27 cellular contexts compared by ENCODE assay signal in genomic region chr18:6382968-6383367, GRCh38. TPM values are rescaled to one million over a fixed set of nuclear protein-coding genes. Genes with fewer than 3 reads are reported as not detected.
A peak's percentile ranks its signal among the peaks of the same experiment; 100 is the strongest.
DNase-seq lines count a peak whose midpoint lies in the region; ATAC-seq, FAIRE-seq and TF ChIP-seq lines count a peak whose summit lies in the region.
"Had no signal": no experiment of that assay in that cellular context is flagged by ENCODE, and none has a peak within 500 bp of the region (broad histone marks: within the 10 kb centered on the region; RNA-seq: fewer than 3 reads in every experiment).

No MANE protein-coding gene starts in this region.

- ATAC-seq in HepG2 (no peak), right lobe of liver (no peak), upper lobe of right lung (peak; percentile 49), PC-3 (no peak)
- ATAC-seq: effector memory CD8-positive, alpha-beta T cell; esophagus mucosa; foreskin keratinocyte had no signal

- intact Hi-C loops in HepG2 (cut with micrococcal nuclease; ENCODE audit: unreplicated experiment) (no loop called here), right lobe of liver (cut with DNase I) (no loop called here), upper lobe of right lung (cut with DNase I) (no loop called here), PC-3 (cut with micrococcal nuclease) (no loop called here)

- peaks cover 30% of the 10 kb centered on the region for H3K79me2 ChIP-seq in HepG2 (ENCODE audit: insufficient read depth, low read length)
- no peaks in the 10 kb centered on the region for H3K79me2 ChIP-seq in PC-3 (ENCODE audit: low read length)

- no peaks in the 10 kb centered on the region; a peak in 1 of 5 replicates for H3K36me3 ChIP-seq in HepG2 (replicated peaks in 1 of 2; ENCODE audit: control insufficient read depth in 1 of 2, insufficient read depth in 2 of 2, low read length in 2 of 2)
- no peaks in the 10 kb centered on the region for H3K36me3 ChIP-seq in right lobe of liver
- no peaks in the 10 kb centered on the region for H3K36me3 ChIP-seq in upper lobe of right lung
- H3K36me3 ChIP-seq in PC-3 (ENCODE audit: low read depth, low read length) = no peaks in the 10 kb centered on the region
- H3K36me3 ChIP-seq: right atrium auricular region had no signal

- peaks cover 28% of the 10 kb centered on the region for H3K4me1 ChIP-seq in HepG2 (ENCODE audit: insufficient read depth, low read length)
- no peaks in the 10 kb centered on the region for H3K4me1 ChIP-seq in right lobe of liver
- no peaks in the 10 kb centered on the region for H3K4me1 ChIP-seq in upper lobe of right lung
- H3K4me1 ChIP-seq in PC-3 (ENCODE audit: insufficient read depth, low read length) = no peaks in the 10 kb centered on the region
- H3K4me1 ChIP-seq: foreskin keratinocyte, right atrium auricular region, testis had no signal

- no peak overlapping the region for H2AFZ ChIP-seq in HepG2 (ENCODE audit: low read length)
- H2AFZ ChIP-seq in PC-3 (ENCODE audit: low read length) = no peak overlapping the region
- H2AFZ ChIP-seq: GM23248 had no signal

- CTCF ChIA-PET in HepG2 (lab: Yijun Ruan, JAX; ENCODE audit: low intra/inter-chr PET ratio, low total read pairs) (no interaction called here), PC-3 (lab: Charles Lee) (interaction anchor here (0.6 kb wide), 1 partner anchor 380 kb away, joined by 3 read pairs; no protein-coding TSS in a partner anchor)

- H4K20me1 ChIP-seq in HepG2 (ENCODE audit: insufficient read depth, low read length) (no peaks in the 10 kb centered on the region), PC-3 (ENCODE audit: low read length) (no peaks in the 10 kb centered on the region)

- no peak for TF ChIP-seq CTCF in HepG2 (CRISPR knock-in tag; IDR thresholded peaks at IDR 0.05)
- no peak for TF ChIP-seq CTCF in right lobe of liver (IDR thresholded peaks at IDR 0.05)
- TF ChIP-seq CTCF in upper lobe of right lung (IDR thresholded peaks at IDR 0.05) = no peak
- no peak for TF ChIP-seq CTCF in PC-3 (conservative IDR thresholded peaks at IDR 0.05; ENCODE audit: low read depth, low read length)

- H3F3A ChIP-seq in PC-3 (ENCODE audit: low read length, unreplicated experiment) = no peaks in the 10 kb centered on the region

- POLR2A ChIA-PET in HepG2 (lab: Yijun Ruan, JAX) = no interaction called here
- POLR2A ChIA-PET in PC-3 (lab: Charles Lee; ENCODE audit: unreplicated experiment) = no interaction called here

- 86% methylated on average over 4 of the region's 7 CpGs for WGBS in HepG2 (ENCODE audit: low lambda C conversion rate)
- WGBS in right lobe of liver (ENCODE audit: insufficient coverage, low coverage, low lambda C conversion rate, missing lambda C conversion rate) = no CpG with 5 or more reads among the region's 7 CpGs

- in situ Hi-C loops in HepG2 (cut with HindIII; ENCODE audit: extremely low pct_ligation_motif_present, low pct_unique_long_range_greater_than_20kb) = no loop called here

- TF ChIP-seq RAD21 in HepG2 (CRISPR knock-in tag; IDR thresholded peaks at IDR 0.05) = no peak

- TF ChIP-seq POLR2A in HepG2 (IDR thresholded peaks at IDR 0.05; ENCODE audit: insufficient read depth in 1 of 2, low read depth in 2 of 2, low read length in 2 of 2) = no peak
- TF ChIP-seq POLR2A in right lobe of liver (IDR thresholded peaks at IDR 0.05) = no peak

- no peak for FAIRE-seq in HepG2 (lab: Jason Lieb, UNC)
- FAIRE-seq: colon, keratinocyte had no signal

- H3K9me2 ChIP-seq in PC-3 (replicated peaks; ENCODE audit: low read length) = no peaks in the 10 kb centered on the region

- H3K4me2 ChIP-seq in HepG2 (ENCODE audit: low read depth, low read length) (no peak overlapping the region), PC-3 (ENCODE audit: low read length) (no peak overlapping the region)

- H3K4me3 ChIP-seq in HepG2 (replicated peaks in 1 of 3; ENCODE audit: insufficient read depth in 1 of 3, low read depth in 2 of 3, low read length in 3 of 3) = no peak overlapping the region
- no peak overlapping the region for H3K4me3 ChIP-seq in right lobe of liver
- H3K4me3 ChIP-seq in upper lobe of right lung = no peak overlapping the region
- no peak overlapping the region for H3K4me3 ChIP-seq in PC-3 (ENCODE audit: low read length)
- H3K4me3 ChIP-seq: GM23248, right atrium auricular region, testis had no signal

- H3K9ac ChIP-seq in HepG2 (ENCODE audit: insufficient read depth, low read depth, low read length) (no peak overlapping the region), PC-3 (ENCODE audit: low read length) (no peak overlapping the region)
- H3K9ac ChIP-seq: GM23248 had no signal

- H3K9me3 ChIP-seq in HepG2 (ENCODE audit: low read length) (no peaks in the 10 kb centered on the region), right lobe of liver (no peaks in the 10 kb centered on the region), upper lobe of right lung (no peaks in the 10 kb centered on the region), PC-3 (ENCODE audit: low read length) (no peaks in the 10 kb centered on the region)
- H3K9me3 ChIP-seq: right atrium auricular region, testis had no signal

- DNase-seq in HepG2 (ENCODE audit: low spot score) (no peak), right lobe of liver (no peak), RPMI8226 (peak; percentile 57), left kidney (ENCODE audit: low read depth, low spot score) (peak; percentile 93), upper lobe of right lung (peak; percentile 72), HCEC 1CT (no peak), NCI-H1930 (lab: John Stamatoyannopoulos, UW) (no peak), PC-3 (no peak)
- DNase-seq: activated CD4-positive, alpha-beta T cell treated with anti-CD3 and anti-CD28 coated beads for 48 hours; activated naive CD4-positive, alpha-beta T cell treated with anti-CD3 and anti-CD28 coated beads, Interleukin-2, amount 10 ng/mL, durations not matched to agents 7 days and 5 days; activated T-cell treated with anti-CD3 and anti-CD28 coated beads, Interleukin-2, amount 50 U/mL, for 48 hours; amniotic stem cell; effector memory CD8-positive, alpha-beta T cell; foreskin keratinocyte; GM23248; naive B cell; NCI-H1048; NCI-H446 treated with DMSO at 0.1 percent for 48 hours; stimulated activated CD4-positive, alpha-beta T cell treated with anti-CD3 and anti-CD28 coated beads, Interleukin-12 subunit alpha, Interleukin-12 subunit beta, amount 100 ng/mL, for 4 hours; stimulated activated CD4-positive, alpha-beta T cell treated with anti-CD3 and anti-CD28 coated beads, Interleukin-4, amount 100 ng/mL, for 24 hours; stimulated activated naive CD4-positive, alpha-beta T cell treated with Interleukin-2 at 50 U/mL for 16 hours; testis had no signal

- no TSS peak for BruUV-seq in HepG2 (replicated peaks; lab: Mats Ljungman, UMichigan)
- no TSS peak for BruUV-seq in PC-3 (replicated peaks; lab: Mats Ljungman, UMichigan)

- no peaks in the 10 kb centered on the region for H3K27me3 ChIP-seq in HepG2 (ENCODE audit: control insufficient read depth in 1 of 2, insufficient read depth in 2 of 2, low read length in 2 of 2)
- no peaks in the 10 kb centered on the region for H3K27me3 ChIP-seq in right lobe of liver
- no peaks in the 10 kb centered on the region for H3K27me3 ChIP-seq in upper lobe of right lung
- H3K27me3 ChIP-seq in PC-3 (ENCODE audit: low read length) = no peaks in the 10 kb centered on the region
- H3K27me3 ChIP-seq: foreskin keratinocyte, right atrium auricular region, testis had no signal

- no peak overlapping the region for H3K27ac ChIP-seq in HepG2 (ENCODE audit: extremely low read length, insufficient read depth, low read length)
- no peak overlapping the region for H3K27ac ChIP-seq in right lobe of liver
- H3K27ac ChIP-seq in upper lobe of right lung = no peak overlapping the region
- H3K27ac ChIP-seq in PC-3 (ENCODE audit: low read length) = no peak overlapping the region
- H3K27ac ChIP-seq: foreskin keratinocyte, GM23248, right atrium auricular region, testis had no signal

- TF ChIP-seq EP300 in HepG2 (IDR thresholded peaks at IDR 0.05; ENCODE audit: low read depth in 2 of 2, low read length in 2 of 2) = no peak
- TF ChIP-seq EP300 in HepG2 (CRISPR knock-in tag; IDR thresholded peaks at IDR 0.05; ENCODE audit: borderline replicate concordance) = no peak

TF ChIP-seq in HepG2, 621 proteins besides CTCF, POLR2A, EP300 and RAD21 (continues in another document):
- no peak for TF ChIP-seq ZNF674 (CRISPR knock-in tag; IDR thresholded peaks at IDR 0.05; ENCODE audit: low read depth)

RNA-seq across cellular contexts. Expression of gene L3MBTL4, which starts 31.7 kb away (rescaled TPM):
- total RNA-seq in HepG2 (2016; rRNA removed; fragmentation: Illumina TruSeq; extraction: Trizol) (12.8 and 13.3 TPM in 2 replicates), right lobe of liver (10 to 100 TPM in 4 of 6 experiments, 1 to 10 TPM in 2; 8.2 to 16.0 (median 11.3) TPM), upper lobe of right lung (16.2 TPM), PC-3 (2014; rRNA removed) (0.47 and 0.63 TPM in 2 replicates)
- total RNA-seq in HepG2 (2016; cell fraction: cytosol; rRNA removed; fragmentation: Illumina TruSeq; extraction: Trizol; ENCODE audit: low read depth) = 25.3 and 29.3 TPM in 2 replicates
- 11.6 and 12.3 TPM in 2 replicates for total RNA-seq in HepG2 (2016; cell fraction: insoluble cytoplasmic fraction; rRNA removed; fragmentation: Illumina TruSeq; extraction: Trizol)
- total RNA-seq in HepG2 (2016; cell fraction: membrane; rRNA removed; fragmentation: Illumina TruSeq; extraction: Trizol) = 18.9 and 22.5 TPM in 2 replicates
- 23.9 and 26.7 TPM in 2 replicates for total RNA-seq in HepG2 (2016; cell fraction: nucleus; rRNA removed; fragmentation: Illumina TruSeq; extraction: Trizol)
- 10.8 and 13.6 TPM in 2 replicates for polyA plus RNA-seq in HepG2 (2011; rRNA removed)
- 7.7 and 12.3 TPM in 2 replicates for polyA plus RNA-seq in HepG2 (2011; cell fraction: cytosol; rRNA removed)
- polyA plus RNA-seq in HepG2 (2011; cell fraction: nucleus; rRNA removed) = 16.7 and 22.6 TPM in 2 replicates
- polyA plus RNA-seq in HepG2 (2012) = 17.6 and 21.8 TPM in 2 replicates
- polyA plus RNA-seq in HepG2 (2016; cell fraction: cytosol; fragmentation: Illumina TruSeq; extraction: Trizol; ENCODE audit: low read depth) = 1.4 and 1.5 TPM in 2 replicates
- 9.6 and 10.1 TPM in 2 replicates for polyA plus RNA-seq in HepG2 (2016; cell fraction: insoluble cytoplasmic fraction; fragmentation: Illumina TruSeq; extraction: Trizol; ENCODE audit: low read depth)
- polyA plus RNA-seq in HepG2 (2016; cell fraction: membrane; fragmentation: Illumina TruSeq; extraction: Trizol; ENCODE audit: low read depth) = 3.7 TPM in 2 replicates
- polyA plus RNA-seq in HepG2 (2016; cell fraction: nucleus; fragmentation: Illumina TruSeq; extraction: Trizol; ENCODE audit: insufficient read depth, low read depth) = 9.3 and 9.7 TPM in 2 replicates
- 24.0 TPM in 1 of 2 replicates, not detected in the other for polyA minus RNA-seq in HepG2 (2011; rRNA and poly(A)+ RNA removed; ENCODE audit: low replicate concordance)
- 13.0 and 15.2 TPM in 2 replicates for polyA minus RNA-seq in HepG2 (2011; cell fraction: cytosol; rRNA and poly(A)+ RNA removed)
- 98.6 and 130 TPM in 2 replicates for polyA minus RNA-seq in HepG2 (2011; cell fraction: nucleus; rRNA and poly(A)+ RNA removed)
- total RNA-seq: A673, GM23248 had no signal
- polyA plus RNA-seq: GM23248 had no signal

Comparison
In these comparisons a context has a peak if more than half of its experiments do, and no peak if none do; other contexts are left out.
1. DNase-seq: peak in RPMI8226 (single experiment), left kidney (single experiment) and upper lobe of right lung (single experiment); none in HepG2 (single experiment), right lobe of liver (0 of 3), HCEC 1CT (single experiment), NCI-H1930 (0 of 2) and PC-3 (single experiment).